8 cellular contexts compared by ENCODE assay signal in the genomic region with DNA sequence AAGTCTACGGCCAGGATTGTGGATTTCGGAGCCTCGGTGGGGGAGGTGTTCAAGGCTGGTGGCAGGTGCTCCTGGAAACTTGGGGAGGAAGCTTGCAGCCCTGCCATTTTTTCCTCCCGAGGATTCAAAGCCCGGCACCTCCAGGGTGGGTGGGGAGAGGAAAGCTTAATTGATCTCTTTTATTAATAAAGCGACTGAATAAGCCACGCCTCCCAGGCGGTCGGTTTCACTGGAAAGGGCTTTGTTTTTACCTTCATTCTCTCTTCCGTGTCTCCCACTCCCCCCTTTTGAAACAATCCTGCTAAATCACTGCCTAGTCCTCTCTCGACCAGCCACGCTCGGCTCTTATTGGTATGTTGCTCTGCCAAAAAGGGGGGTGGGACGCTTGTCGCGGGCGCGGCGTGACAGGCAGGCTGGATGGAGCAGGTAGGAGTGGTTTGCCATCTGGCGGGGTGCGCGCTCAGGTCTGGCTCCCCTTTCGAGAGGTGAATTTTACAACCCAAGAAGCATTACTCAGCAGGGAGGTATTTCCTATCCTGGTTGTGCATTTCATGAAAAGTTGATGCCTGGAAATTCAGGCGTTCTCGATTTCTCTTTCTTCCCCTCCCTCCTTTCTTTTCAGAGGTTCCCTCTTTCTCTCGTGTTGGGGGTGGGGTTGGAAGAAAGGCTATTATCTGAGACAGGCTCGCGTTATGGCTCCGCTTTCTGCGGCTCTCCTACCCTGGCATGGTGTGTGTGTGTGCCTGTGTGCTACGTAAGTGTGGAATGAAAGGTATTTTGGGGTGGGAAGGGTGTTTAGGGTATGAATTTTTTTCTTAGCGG. TPM values are rescaled to one million over a fixed set of nuclear protein-coding genes. Genes with fewer than 3 reads are reported as not detected.
A peak's percentile ranks its signal among the peaks of the same experiment; 100 is the strongest.
DNase-seq lines count a peak whose midpoint lies in the region; ATAC-seq and TF ChIP-seq lines count a peak whose summit lies in the region.

No MANE protein-coding gene starts in this region.

- DNase-seq in HS-27A (ENCODE audit: low read depth): peak; percentile 42
- DNase-seq in Panc1 (ENCODE audit: low read depth, low spot score): no peak
- DNase-seq in left ventricle myocardium superior: peak; percentile 41
- peak; percentile 88 for DNase-seq in prostate gland (ENCODE audit: low spot score)
- DNase-seq in NCI-H446 treated with DMSO at 0.1 percent for 48 hours (lab: John Stamatoyannopoulos, UW): no peak

- H3K9me3 ChIP-seq in BLaER1 treated with 17β-estradiol and CSF1 and Interleukin-3, amounts not matched to agents 10 nM and 100 nM (replicated peaks in 1 of 11): no peaks in the 10 kb centered on the region
- no peaks in the 10 kb centered on the region for H3K9me3 ChIP-seq in Panc1 (ENCODE audit: control insufficient read depth, insufficient read depth, low read depth, low read length)
- no peaks in the 10 kb centered on the region for H3K9me3 ChIP-seq in prostate gland

- peak overlapping the region; percentile 68 for H3K27ac Mint-ChIP-seq in activated naive CD8-positive, alpha-beta T cell

- H3K9ac ChIP-seq in BLaER1 treated with 17β-estradiol and CSF1 and Interleukin-3, amounts not matched to agents 10 nM and 100 nM: peak overlapping the region; percentile 78 to 94 (median 83)

- intact Hi-C loops in Panc1 (cut with micrococcal nuclease; ENCODE audit: unreplicated experiment): loop anchor here (1.0 kb wide), 1 partner anchor 77 kb away; no protein-coding TSS in a partner anchor
- intact Hi-C loops in left ventricle myocardium superior (cut with micrococcal nuclease): loop anchor here (5.0 kb wide), 1 partner anchor 77 kb away; no protein-coding TSS in a partner anchor
- intact Hi-C loops in prostate gland (cut with DNase I): loop anchor here (2.0 to 10.0 kb wide), 4 partner anchors 77 to 719 kb away; no protein-coding TSS in a partner anchor

- no peaks in the 10 kb centered on the region for H3K36me3 Mint-ChIP-seq in activated naive CD8-positive, alpha-beta T cell

- H3K27me3 Mint-ChIP-seq in activated naive CD8-positive, alpha-beta T cell: no peaks in the 10 kb centered on the region

- H3K4me3 ChIP-seq in BLaER1 treated with 17β-estradiol and CSF1 and Interleukin-3, amounts not matched to agents 10 nM and 100 nM: peak overlapping the region; percentile 79 to 99 (median 97)
- H3K4me3 ChIP-seq in Panc1 (ENCODE audit: low read depth in 2 of 2, low read length in 2 of 2): peak overlapping the region; percentile 78 to 83
- peak overlapping the region; percentile 89 to 98 for H3K4me3 ChIP-seq in prostate gland

- POLR2A ChIA-PET in Panc1 (lab: Charles Lee): no interaction called here

- H3K4me1 Mint-ChIP-seq in activated naive CD8-positive, alpha-beta T cell (ENCODE audit: low read depth): peaks cover 30% of the 10 kb centered on the region

- ATAC-seq in Panc1 (no peak), left ventricle myocardium superior (no peak), HG03571 (IDR thresholded peaks at IDR 0.05; ENCODE audit: unreplicated experiment) (no peak)

- in situ Hi-C loops in Panc1 (cut with HindIII; ENCODE audit: low pct_unique_long_range_greater_than_20kb, low sequenced_read_pairs): no loop called here

- H3K9me3 Mint-ChIP-seq in activated naive CD8-positive, alpha-beta T cell (ENCODE audit: low read depth): no peaks in the 10 kb centered on the region

- H3K4me2 ChIP-seq in BLaER1 treated with 17β-estradiol and CSF1 and Interleukin-3, amounts not matched to agents 10 nM and 100 nM: peak overlapping the region; percentile 83 to 99 (median 96)

- H3K36me3 ChIP-seq in BLaER1 treated with 17β-estradiol and CSF1 and Interleukin-3, amounts not matched to agents 10 nM and 100 nM: no peaks in the 10 kb centered on the region
- H3K36me3 ChIP-seq in Panc1 (ENCODE audit: control insufficient read depth, insufficient read depth, low read length): no peaks in the 10 kb centered on the region; the same call in 1 of the 2 replicates
- no peaks in the 10 kb centered on the region for H3K36me3 ChIP-seq in prostate gland

- no peaks in the 10 kb centered on the region; a peak in 1 of 22 replicates for H3K27me3 ChIP-seq in BLaER1 treated with 17β-estradiol and CSF1 and Interleukin-3, amounts not matched to agents 10 nM and 100 nM
- H3K27me3 ChIP-seq in Panc1 (ENCODE audit: control insufficient read depth, insufficient read depth, low read length) (no peaks in the 10 kb centered on the region), prostate gland (replicated peaks; ENCODE audit: insufficient read depth) (no peaks in the 10 kb centered on the region)

- H4K20me1 ChIP-seq in BLaER1 treated with 17β-estradiol and CSF1 and Interleukin-3, amounts not matched to agents 10 nM and 100 nM: peaks cover 0 to 61% (median 11%) of the 10 kb centered on the region in 11 experiments; a peak in 13 of 22 replicates

- TF ChIP-seq CTCF in Panc1 (IDR thresholded peaks at IDR 0.05): no peak
- TF ChIP-seq CTCF in prostate gland (IDR thresholded peaks at IDR 0.05): peak in 1 of 4 experiments; percentile 14

- peak overlapping the region in 9 of 11 experiments; percentile 77 to 89 (median 81); a peak in 16 of 22 replicates for H3K27ac ChIP-seq in BLaER1 treated with 17β-estradiol and CSF1 and Interleukin-3, amounts not matched to agents 10 nM and 100 nM
- H3K27ac ChIP-seq in Panc1 (ENCODE audit: low read length): peak overlapping the region; percentile 23
- H3K27ac ChIP-seq in prostate gland: peak overlapping the region; percentile 89 to 93

- CTCF ChIA-PET in Panc1 (lab: Charles Lee): no interaction called here

- 1% methylated on average over 32 of the region's 32 CpGs for WGBS in prostate gland

- TF ChIP-seq POLR2A in prostate gland (IDR thresholded peaks at IDR 0.05): peak; percentile 36

- peaks cover 20 to 54% (median 38%) of the 10 kb centered on the region in 10 experiments for H3K4me1 ChIP-seq in BLaER1 treated with 17β-estradiol and CSF1 and Interleukin-3, amounts not matched to agents 10 nM and 100 nM
- H3K4me1 ChIP-seq in Panc1 (ENCODE audit: control insufficient read depth, insufficient read depth, low read length): peaks cover 4% of the 10 kb centered on the region
- H3K4me1 ChIP-seq in prostate gland (replicated peaks): peaks cover 5% of the 10 kb centered on the region

- no TSS peak for BruUV-seq in Panc1 (replicated peaks; lab: Mats Ljungman, UMichigan)

- peak overlapping the region; percentile 95 for H3K4me3 Mint-ChIP-seq in activated naive CD8-positive, alpha-beta T cell

RNA-seq across cellular contexts. Expression of a gene that starts 1.4 kb away (rescaled TPM):
- 42.9 TPM for total RNA-seq in Panc1 (2021; ENCODE audit: unreplicated experiment)
- polyA plus RNA-seq in Panc1 (2012; ENCODE audit: insufficient read length): 30.6 TPM
- 67.4 TPM for total RNA-seq in left ventricle myocardium superior
- 100 to 1,000 TPM; 280 to 420 TPM for total RNA-seq in prostate gland

Comparison
In these comparisons a context has a peak if more than half of its experiments do, and no peak if none do; other contexts are left out.
1. H3K27ac ChIP-seq: peak in every context shown above with its lines; median percentile 91 in prostate gland; 81 in BLaER1 treated with 17β-estradiol and CSF1 and Interleukin-3, amounts not matched to agents 10 nM and 100 nM; 23 in Panc1.
2. DNase-seq: peak in HS-27A (single experiment), left ventricle myocardium superior (single experiment) and prostate gland (single experiment); none in Panc1 (single experiment) and NCI-H446 treated with DMSO at 0.1 percent for 48 hours (single experiment).
3. Peak in every context shown above with its lines, with median percentiles within 50 percentile points of each other: H3K4me3 ChIP-seq.